In the genomic region with DNA sequence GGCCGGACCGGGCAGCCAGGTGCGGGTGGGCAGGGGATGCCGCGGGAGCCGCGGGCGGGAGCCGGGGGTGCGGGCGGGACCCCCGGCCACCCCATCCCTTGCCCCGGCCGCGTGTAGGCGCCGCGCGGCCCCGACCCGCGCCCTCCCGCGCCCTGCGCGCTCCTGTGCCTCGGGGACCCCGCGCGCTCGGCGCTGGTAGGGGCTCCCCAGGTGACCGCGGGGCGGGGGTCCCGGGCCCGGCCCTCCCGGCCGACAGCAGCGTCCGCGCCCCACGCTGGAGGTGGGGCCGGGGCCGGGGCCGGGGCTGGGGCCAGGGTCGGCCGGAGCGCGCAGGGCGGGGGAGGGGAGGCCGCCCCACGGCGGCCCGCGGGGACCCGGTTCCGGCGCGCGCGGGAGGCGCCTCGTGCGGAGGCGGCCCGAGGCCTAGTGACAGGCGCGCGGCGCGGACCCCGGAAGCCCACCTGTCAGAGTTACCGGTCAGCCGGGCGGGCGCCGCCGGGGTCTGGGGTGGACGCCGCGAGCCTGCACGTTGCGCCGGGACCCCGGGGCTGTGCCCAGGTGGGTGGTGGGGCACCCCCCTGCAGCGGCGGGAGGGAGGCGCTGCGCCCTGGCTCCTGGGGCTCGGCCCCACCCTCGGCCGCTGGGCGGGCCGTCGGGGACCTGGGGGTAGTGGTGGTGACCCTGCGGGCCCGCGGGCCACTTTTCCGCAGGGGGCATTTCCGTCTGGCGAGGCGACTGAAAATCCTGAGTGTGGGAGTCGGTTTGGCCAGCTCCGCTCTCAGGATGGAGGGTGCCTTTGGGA, we compare ENCODE assay signal across 8 cellular contexts. TPM values are rescaled to one million over a fixed set of nuclear protein-coding genes. Genes with fewer than 3 reads are reported as not detected.
DNase-seq lines count a peak whose midpoint lies in the region; ATAC-seq and TF ChIP-seq lines count a peak whose summit lies in the region.

No MANE protein-coding gene starts in this region.

- TF ChIP-seq CTCF in fibroblast of the aortic adventitia (IDR thresholded peaks at IDR 0.05; ENCODE audit: insufficient read depth, low read length) (no peak), neutrophil (IDR thresholded peaks at IDR 0.05) (no peak)

- peaks cover 25 to 33% of the 10 kb centered on the region in 2 experiments for H3K4me1 ChIP-seq in neutrophil (ENCODE audit: control insufficient read depth in 1 of 2, insufficient read depth in 1 of 2, low read depth in 1 of 2, low read length in 1 of 2)

- H3K27ac Mint-ChIP-seq in activated CD4-positive, alpha-beta T cell treated with anti-CD3 and anti-CD28 coated beads, Interleukin-2, amount 10 ng/mL, durations not matched to agents 7 days and 5 days: peak overlapping the region; percentile 93

- peak overlapping the region; percentile 66 for H3K27ac ChIP-seq in neutrophil

- H3K27me3 Mint-ChIP-seq in activated CD4-positive, alpha-beta T cell treated with anti-CD3 and anti-CD28 coated beads, Interleukin-2, amount 10 ng/mL, durations not matched to agents 7 days and 5 days: peaks cover 5% of the 10 kb centered on the region

- H3K36me3 Mint-ChIP-seq in activated CD4-positive, alpha-beta T cell treated with anti-CD3 and anti-CD28 coated beads, Interleukin-2, amount 10 ng/mL, durations not matched to agents 7 days and 5 days (ENCODE audit: low read depth): peaks cover 41% of the 10 kb centered on the region

- peaks cover 38% of the 10 kb centered on the region for H3K4me1 Mint-ChIP-seq in activated CD4-positive, alpha-beta T cell treated with anti-CD3 and anti-CD28 coated beads, Interleukin-2, amount 10 ng/mL, durations not matched to agents 7 days and 5 days

- H3K4me3 ChIP-seq in fibroblast of the aortic adventitia (ENCODE audit: low read depth, low read length) (peak overlapping the region; percentile 70), neutrophil (ENCODE audit: low read depth in 1 of 2, low read length in 1 of 2) (peak overlapping the region; percentile 60 to 76)

- H3K27me3 ChIP-seq in neutrophil: no peaks in the 10 kb centered on the region

- CTCF ChIA-PET in activated CD4-positive, alpha-beta T cell treated with anti-CD3 and anti-CD28 coated beads, Interleukin-2, amount 10 ng/mL, durations not matched to agents 7 days and 5 days (lab: Charles Lee): interaction anchor here (0.6 kb wide), 1 partner anchor 12 kb away, joined by 3 read pairs; no protein-coding TSS in a partner anchor

- ATAC-seq in GM19395 (IDR thresholded peaks at IDR 0.05; ENCODE audit: unreplicated experiment) (peak; percentile 42), HG03442 (IDR thresholded peaks at IDR 0.05; ENCODE audit: unreplicated experiment) (peak; percentile 31)

- DNase-seq in CD1c-positive myeloid dendritic cell (ENCODE audit: extremely low spot score): peak; percentile 10
- DNase-seq in activated CD4-positive, alpha-beta T cell treated with anti-CD3 and anti-CD28 coated beads, Interleukin-2, amount 10 ng/mL, durations not matched to agents 7 days and 5 days: peak; percentile 43
- DNase-seq in fibroblast of the aortic adventitia (ENCODE audit: low read depth): no peak
- DNase-seq in HCEC 1CT: no peak
- no peak for DNase-seq in occipital lobe (lab: John Stamatoyannopoulos, UW)

- no peaks in the 10 kb centered on the region for H3K9me3 Mint-ChIP-seq in activated CD4-positive, alpha-beta T cell treated with anti-CD3 and anti-CD28 coated beads, Interleukin-2, amount 10 ng/mL, durations not matched to agents 7 days and 5 days

- H3K36me3 ChIP-seq in neutrophil: peaks cover 16% of the 10 kb centered on the region

- H3K9me3 ChIP-seq in neutrophil: no peaks in the 10 kb centered on the region

- POLR2A ChIA-PET in activated CD4-positive, alpha-beta T cell treated with anti-CD3 and anti-CD28 coated beads, Interleukin-2, amount 10 ng/mL, durations not matched to agents 7 days and 5 days (lab: Charles Lee): no interaction called here

- H3K4me3 Mint-ChIP-seq in activated CD4-positive, alpha-beta T cell treated with anti-CD3 and anti-CD28 coated beads, Interleukin-2, amount 10 ng/mL, durations not matched to agents 7 days and 5 days: peak overlapping the region; percentile 90

RNA-seq across cellular contexts. Expression of a gene that starts 0.5 kb away (rescaled TPM):
- 100 to 1,000 TPM; 152 to 153 TPM for total RNA-seq in activated CD4-positive, alpha-beta T cell treated with anti-CD3 and anti-CD28 coated beads, Interleukin-2, amount 10 ng/mL, durations not matched to agents 7 days and 5 days
- 45.6 and 102 TPM in 2 replicates for total RNA-seq in fibroblast of the aortic adventitia (ENCODE audit: low replicate concordance)
- total RNA-seq in occipital lobe: 28.9 TPM

Comparison
In these comparisons a context has a peak if more than half of its experiments do, and no peak if none do; other contexts are left out.
1. DNase-seq: peak in CD1c-positive myeloid dendritic cell (single experiment) and activated CD4-positive, alpha-beta T cell treated with anti-CD3 and anti-CD28 coated beads, Interleukin-2, amount 10 ng/mL, durations not matched to agents 7 days and 5 days (single experiment); none in fibroblast of the aortic adventitia (single experiment), HCEC 1CT (single experiment) and occipital lobe (single experiment).